Comparison of ENCODE assay signal across 1 cellular context in genomic region chr12:100877776-100878175, GRCh38.
TF ChIP-seq lines count a peak whose summit lies in the region.

No MANE protein-coding gene starts in this region.

TF ChIP-seq in SK-N-SH, 30 proteins besides CTCF, POLR2A, EP300 and RAD21 (continued from another document):
- no peak for TF ChIP-seq MXI1 (IDR thresholded peaks at IDR 0.05; ENCODE audit: low read depth, low read length)
- no peak for TF ChIP-seq USF2 (IDR thresholded peaks at IDR 0.05; ENCODE audit: borderline replicate concordance, low read depth, low read length)
- no peak for TF ChIP-seq MAX (IDR thresholded peaks at IDR 0.05; ENCODE audit: low read depth)
- TF ChIP-seq TAF1 (IDR thresholded peaks at IDR 0.05; ENCODE audit: borderline replicate concordance, low read depth, low read length): no peak
- no peak for TF ChIP-seq PBX3 (IDR thresholded peaks at IDR 0.05)
- no peak for TF ChIP-seq FOXM1 (IDR thresholded peaks at IDR 0.05; ENCODE audit: low read depth)
- no peak for TF ChIP-seq RCOR1 (IDR thresholded peaks at IDR 0.05; ENCODE audit: low read length)
- TF ChIP-seq IRF3 (IDR thresholded peaks at IDR 0.05; ENCODE audit: low read depth, low read length): no peak
